Comparison of ENCODE assay signal across 8 cellular contexts in genomic region chr4:37827030-37827705, GRCh38. TPM values are rescaled to one million over a fixed set of nuclear protein-coding genes. Genes with fewer than 3 reads are reported as not detected.
DNase-seq lines count a peak whose midpoint lies in the region; ATAC-seq and TF ChIP-seq lines count a peak whose summit lies in the region.

No MANE protein-coding gene starts in this region.

- H3K9ac ChIP-seq in Loucy (ENCODE audit: low read depth, low read length, poor library complexity, severe bottlenecking), result peak overlapping the region; percentile 93

- no peaks in the 10 kb centered on the region for H3F3A ChIP-seq in Loucy (ENCODE audit: low read depth)

- H3K4me3 ChIP-seq in HAP-1, result peak overlapping the region; percentile 90
- peak overlapping the region; percentile 96 for H3K4me3 ChIP-seq in Loucy (ENCODE audit: low read length, poor library complexity, severe bottlenecking)
- peak overlapping the region; percentile 79 for H3K4me3 ChIP-seq in astrocyte of the spinal cord (ENCODE audit: low read depth, low read length)

- no peaks in the 10 kb centered on the region for H3K27me3 ChIP-seq in HAP-1 (ENCODE audit: low read depth)
- H3K27me3 ChIP-seq in Loucy (ENCODE audit: insufficient read depth, low read length, poor library complexity, severe bottlenecking), result no peaks in the 10 kb centered on the region

- TF ChIP-seq CTCF in Loucy (conservative IDR thresholded peaks at IDR 0.05; ENCODE audit: low read length), result no peak
- TF ChIP-seq CTCF in astrocyte of the spinal cord (IDR thresholded peaks at IDR 0.05; ENCODE audit: low read depth, low read length), result no peak

- H3K36me3 Mint-ChIP-seq in T-helper 1 cell treated with Interleukin-12 subunit alpha and Interleukin-12 subunit beta and Interleukin-4 antibody, amounts not matched to agents 30 μg/mL and 1 μg/mL, for 36 hours (ENCODE audit: low read depth), result peaks cover 23% of the 10 kb centered on the region
- H3K36me3 Mint-ChIP-seq in immature natural killer cell, result peaks cover 13 to 25% (median 22%) of the 10 kb centered on the region in 3 donors
- H3K36me3 Mint-ChIP-seq in stimulated activated memory B cell treated with anti-CD40 and anti-IgM and Interleukin-4, amounts not matched to agents 10 μg/mL and 1 μg/mL and 100 μg/mL, for 72 hours, result peaks cover 22% of the 10 kb centered on the region

- H3K27me3 Mint-ChIP-seq in T-helper 1 cell treated with Interleukin-12 subunit alpha and Interleukin-12 subunit beta and Interleukin-4 antibody, amounts not matched to agents 30 μg/mL and 1 μg/mL, for 36 hours (ENCODE audit: low read depth), result peaks cover 11% of the 10 kb centered on the region
- peaks cover 0 to 7% (median 5%) of the 10 kb centered on the region in 3 donors for H3K27me3 Mint-ChIP-seq in immature natural killer cell (ENCODE audit: low read depth in 3 of 3)
- no peaks in the 10 kb centered on the region for H3K27me3 Mint-ChIP-seq in stimulated activated memory B cell treated with anti-CD40 and anti-IgM and Interleukin-4, amounts not matched to agents 10 μg/mL and 1 μg/mL and 100 μg/mL, for 72 hours

- peaks cover 28% of the 10 kb centered on the region for H3K4me1 Mint-ChIP-seq in T-helper 1 cell treated with Interleukin-12 subunit alpha and Interleukin-12 subunit beta and Interleukin-4 antibody, amounts not matched to agents 30 μg/mL and 1 μg/mL, for 36 hours (ENCODE audit: low read depth)
- H3K4me1 Mint-ChIP-seq in immature natural killer cell, result peaks cover 44 to 65% of the 10 kb centered on the region in 2 donors
- H3K4me1 Mint-ChIP-seq in stimulated activated memory B cell treated with anti-CD40 and anti-IgM and Interleukin-4, amounts not matched to agents 10 μg/mL and 1 μg/mL and 100 μg/mL, for 72 hours, result peaks cover 35% of the 10 kb centered on the region

- peaks cover 7% of the 10 kb centered on the region for H4K20me1 ChIP-seq in Loucy (ENCODE audit: insufficient read depth, low read length, poor library complexity, severe bottlenecking)

- DNase-seq in T-helper 1 cell, result no peak
- peak in 1 of 2 experiments; percentile 18 for DNase-seq in HAP-1 (ENCODE audit: low spot score in 2 of 2)
- peak; percentile 50 for DNase-seq in astrocyte of the spinal cord (ENCODE audit: low read depth, low spot score)
- no peak for DNase-seq in immature natural killer cell
- no peak for DNase-seq in T-helper 9 cell

- peaks cover 53% of the 10 kb centered on the region for H3K79me2 ChIP-seq in Loucy (ENCODE audit: insufficient read depth, low read length)

- peak overlapping the region; percentile 86 for H3K4me2 ChIP-seq in Loucy (ENCODE audit: low read depth, low read length, poor library complexity, severe bottlenecking)

- peak overlapping the region; percentile 90 for H3K27ac Mint-ChIP-seq in T-helper 1 cell treated with Interleukin-12 subunit alpha and Interleukin-12 subunit beta and Interleukin-4 antibody, amounts not matched to agents 30 μg/mL and 1 μg/mL, for 36 hours
- peak overlapping the region; percentile 62 to 97 (median 86) for H3K27ac Mint-ChIP-seq in immature natural killer cell
- H3K27ac Mint-ChIP-seq in stimulated activated memory B cell treated with anti-CD40 and anti-IgM and Interleukin-4, amounts not matched to agents 10 μg/mL and 1 μg/mL and 100 μg/mL, for 72 hours, result peak overlapping the region; percentile 94

- H3K9me3 ChIP-seq in HAP-1 (no peaks in the 10 kb centered on the region), Loucy (ENCODE audit: insufficient read depth, low read depth, low read length) (no peaks in the 10 kb centered on the region)

- H3K9me2 ChIP-seq in Loucy (replicated peaks; ENCODE audit: low read depth, low read length), result no peaks in the 10 kb centered on the region

- H3K4me3 Mint-ChIP-seq in T-helper 1 cell treated with Interleukin-12 subunit alpha and Interleukin-12 subunit beta and Interleukin-4 antibody, amounts not matched to agents 30 μg/mL and 1 μg/mL, for 36 hours, result peak overlapping the region; percentile 98
- peak overlapping the region; percentile 92 to 99 (median 93) for H3K4me3 Mint-ChIP-seq in immature natural killer cell
- peak overlapping the region; percentile 93 for H3K4me3 Mint-ChIP-seq in stimulated activated memory B cell treated with anti-CD40 and anti-IgM and Interleukin-4, amounts not matched to agents 10 μg/mL and 1 μg/mL and 100 μg/mL, for 72 hours

- peaks cover 11% of the 10 kb centered on the region for H3K4me1 ChIP-seq in HAP-1
- peaks cover 43% of the 10 kb centered on the region for H3K4me1 ChIP-seq in Loucy (ENCODE audit: insufficient read depth, low read length, poor library complexity, severe bottlenecking)

- ATAC-seq in stimulated activated memory B cell treated with anti-CD40 and anti-IgM and Interleukin-4, amounts not matched to agents 10 μg/mL and 1 μg/mL and 100 μg/mL, for 72 hours, result peak; percentile 61

- H3K36me3 ChIP-seq in HAP-1 (replicated peaks), result peaks cover 16% of the 10 kb centered on the region
- peaks cover 9% of the 10 kb centered on the region; the same call in 1 of the 2 replicates for H3K36me3 ChIP-seq in Loucy (ENCODE audit: insufficient read depth, low read length)

- no peaks in the 10 kb centered on the region for H3K9me3 Mint-ChIP-seq in T-helper 1 cell treated with Interleukin-12 subunit alpha and Interleukin-12 subunit beta and Interleukin-4 antibody, amounts not matched to agents 30 μg/mL and 1 μg/mL, for 36 hours
- no peaks in the 10 kb centered on the region for H3K9me3 Mint-ChIP-seq in immature natural killer cell
- no peaks in the 10 kb centered on the region for H3K9me3 Mint-ChIP-seq in stimulated activated memory B cell treated with anti-CD40 and anti-IgM and Interleukin-4, amounts not matched to agents 10 μg/mL and 1 μg/mL and 100 μg/mL, for 72 hours

- in situ Hi-C loops in HAP-1 (cut with MboI; ENCODE audit: low sequenced_read_pairs) (no loop called here), astrocyte of the spinal cord (cut with HindIII; ENCODE audit: low sequenced_read_pairs) (no loop called here)

- peak overlapping the region; percentile 74; the same call in 1 of the 2 replicates for H2AFZ ChIP-seq in Loucy (ENCODE audit: low read length)

RNA-seq across cellular contexts. Expression of gene PGM2, which starts 0.7 kb away (rescaled TPM):
- 10 to 100 TPM; 26.6 to 31.0 (median 30.1) TPM for polyA plus RNA-seq in immature natural killer cell
